7 cellular contexts compared by ENCODE assay signal in the genomic region with DNA sequence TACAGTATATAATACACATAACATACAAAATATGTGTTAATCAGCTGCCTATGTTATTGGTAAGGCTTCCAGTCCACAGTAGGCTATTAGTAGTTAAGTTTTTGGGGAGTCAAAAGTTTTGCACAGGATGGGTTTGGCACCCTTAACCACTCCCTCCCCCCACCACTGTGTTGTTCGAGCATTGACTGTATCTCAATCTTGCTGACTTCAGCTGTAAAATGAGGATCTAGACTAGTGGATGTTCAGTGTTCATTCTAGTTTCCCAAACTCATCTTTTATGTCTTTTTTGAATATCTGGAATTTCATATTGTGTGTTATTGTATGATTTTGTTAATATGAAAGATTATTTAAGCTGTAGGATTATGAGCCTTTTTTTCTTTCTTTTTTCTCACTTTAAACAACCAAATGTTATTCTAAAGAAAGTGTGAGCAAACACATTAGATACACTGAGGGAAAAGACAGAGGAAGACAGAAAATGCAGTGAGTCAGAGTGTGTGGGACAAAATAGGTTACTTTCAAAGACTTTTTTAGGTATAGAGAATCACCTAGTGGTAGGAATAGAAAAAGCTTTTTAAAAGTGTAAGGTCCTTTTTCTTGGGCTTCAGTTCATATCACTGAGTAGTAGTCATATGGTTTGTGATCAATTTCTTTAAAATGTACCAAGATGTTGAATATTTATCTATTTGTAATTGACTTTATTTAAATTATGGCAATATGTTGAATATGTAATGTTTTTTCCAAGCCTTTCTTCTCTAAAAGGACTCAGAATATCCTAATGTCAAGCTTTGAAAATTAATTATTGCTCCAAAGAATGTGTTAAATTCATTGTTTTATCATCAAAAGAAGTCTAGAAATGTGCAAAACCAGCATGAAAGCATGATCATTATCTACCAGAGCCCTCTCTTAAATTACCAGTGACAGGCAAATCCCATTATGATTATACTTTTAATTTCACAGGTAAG. TPM values are rescaled to one million over a fixed set of nuclear protein-coding genes. Genes with fewer than 3 reads are reported as not detected.
DNase-seq lines count a peak whose midpoint lies in the region; ATAC-seq and TF ChIP-seq lines count a peak whose summit lies in the region.

No MANE protein-coding gene starts in this region.

- POLR2A ChIA-PET in HEK293T (lab: Yijun Ruan, JAX) = interaction anchor here (1.0 kb wide), 1 partner anchor 253 kb away, joined by 5 read pairs; no protein-coding TSS in a partner anchor

- no peaks in the 10 kb centered on the region for H3K4me1 Mint-ChIP-seq in activated T-helper 17 cell treated with anti-CD3 and anti-CD28 coated beads, Interleukin-2, amount 50 U/mL, for 72 hours

- H3K9me3 ChIP-seq in upper lobe of left lung = no peaks in the 10 kb centered on the region

- ATAC-seq in activated T-helper 17 cell treated with anti-CD3 and anti-CD28 coated beads, Interleukin-2, amount 50 U/mL, for 72 hours (replicated peaks) = peak; percentile 83
- ATAC-seq in upper lobe of left lung (ENCODE audit: low FRiP score in 2 of 2) = peak in 1 of 2 donors; percentile 79

- H3K27ac ChIP-seq in upper lobe of left lung = no peak overlapping the region

- no peak overlapping the region for H3K4me3 ChIP-seq in upper lobe of left lung

- 47 to 59% methylated on average over 1 of the region's 1 CpG for WGBS in upper lobe of left lung, 2 donors

- H3K36me3 Mint-ChIP-seq in activated T-helper 17 cell treated with anti-CD3 and anti-CD28 coated beads, Interleukin-2, amount 50 U/mL, for 72 hours (ENCODE audit: low read depth) = no peaks in the 10 kb centered on the region

- TF ChIP-seq CTCF in GM12874 (IDR thresholded peaks at IDR 0.05; ENCODE audit: insufficient read depth, low read depth, low read length) = peak; percentile 40; the same call in 1 of the 2 replicates
- TF ChIP-seq CTCF in upper lobe of left lung (IDR thresholded peaks at IDR 0.05) = peak; percentile 39 to 65 (median 59)

- no peaks in the 10 kb centered on the region for H3K36me3 ChIP-seq in upper lobe of left lung

- H3K4me3 Mint-ChIP-seq in activated T-helper 17 cell treated with anti-CD3 and anti-CD28 coated beads, Interleukin-2, amount 50 U/mL, for 72 hours = no peak overlapping the region

- H3K27me3 ChIP-seq in upper lobe of left lung = no peaks in the 10 kb centered on the region

- no peak for TF ChIP-seq EP300 in upper lobe of left lung (IDR thresholded peaks at IDR 0.05)

- H3K4me1 ChIP-seq in upper lobe of left lung = no peaks in the 10 kb centered on the region

- H3K27me3 Mint-ChIP-seq in activated T-helper 17 cell treated with anti-CD3 and anti-CD28 coated beads, Interleukin-2, amount 50 U/mL, for 72 hours = peaks cover 17% of the 10 kb centered on the region

- H3K27ac Mint-ChIP-seq in activated T-helper 17 cell treated with anti-CD3 and anti-CD28 coated beads, Interleukin-2, amount 50 U/mL, for 72 hours = no peak overlapping the region

- DNase-seq in HEK293T (ENCODE audit: extremely low spot score) (peak; percentile 49), NCI-H146 (lab: John Stamatoyannopoulos, UW) (peak; percentile 15), inferior parietal cortex (ENCODE audit: extremely low spot score) (peak; percentile 48), upper lobe of left lung (no peak), GOT3 (lab: John Stamatoyannopoulos, UW) (no peak)

- H3K9me3 Mint-ChIP-seq in activated T-helper 17 cell treated with anti-CD3 and anti-CD28 coated beads, Interleukin-2, amount 50 U/mL, for 72 hours = no peaks in the 10 kb centered on the region

- no peak for TF ChIP-seq POLR2A in upper lobe of left lung (IDR thresholded peaks at IDR 0.05)

- CTCF ChIA-PET in HEK293T (lab: Yijun Ruan, JAX) = interaction anchor here (0.8 to 9.6 kb wide), 7 partner anchors 9 to 256 kb away, joined by 3 to 95 read pairs (median 3); no protein-coding TSS in a partner anchor

TF ChIP-seq in HEK293T, 16 proteins besides CTCF, POLR2A, EP300 and RAD21:
- TF ChIP-seq BHLHE40 (IDR thresholded peaks at IDR 0.05; ENCODE audit: borderline replicate concordance) (no peak), NFRKB (IDR thresholded peaks at IDR 0.05) (no peak), ZNF384 (IDR thresholded peaks at IDR 0.05) (no peak), SP1 (IDR thresholded peaks at IDR 0.05) (no peak; the same call in 1 of the 2 replicates), SUZ12 (IDR thresholded peaks at IDR 0.05) (no peak), PKNOX1 (IDR thresholded peaks at IDR 0.05) (no peak), CTBP1 (IDR thresholded peaks at IDR 0.05; ENCODE audit: borderline replicate concordance) (no peak), FOXA1 (IDR thresholded peaks at IDR 0.05) (no peak)

RNA-seq across cellular contexts. Expression of gene CENPF, which starts 17.9 kb away (rescaled TPM):
- total RNA-seq in activated T-helper 17 cell treated with anti-CD3 and anti-CD28 coated beads, Interleukin-2, amount 50 U/mL, for 72 hours = 10 to 100 TPM; 69.7 to 79.4 TPM
- total RNA-seq in upper lobe of left lung = 10 to 100 TPM in 1 of 6 donors, 1 to 10 TPM in 5; 1.0 to 12.1 (median 3.0) TPM

RNA-seq across cellular contexts. Expression of gene PTPN14, which starts 33.7 kb away (rescaled TPM):
- under 1 TPM; 0.66 to 0.89 TPM for total RNA-seq in activated T-helper 17 cell treated with anti-CD3 and anti-CD28 coated beads, Interleukin-2, amount 50 U/mL, for 72 hours
- 10 to 100 TPM; 15.4 to 42.9 (median 27.0) TPM for total RNA-seq in upper lobe of left lung

Comparison
In these comparisons a context has a peak if more than half of its experiments do, and no peak if none do; other contexts are left out.
1. DNase-seq: peak in HEK293T (single experiment), NCI-H146 (single experiment) and inferior parietal cortex (single experiment); none in upper lobe of left lung (0 of 2) and GOT3 (single experiment).
2. RNA of gene CENPF, which starts 17.9 kb away (total RNA-seq): 69.7 to 79.4 TPM in activated T-helper 17 cell treated with anti-CD3 and anti-CD28 coated beads, Interleukin-2, amount 50 U/mL, for 72 hours; 1.0 to 12.1 TPM in upper lobe of left lung; every median in the first group is over 4 times any median in the second.
3. RNA of gene PTPN14, which starts 33.7 kb away (total RNA-seq): 15.4 to 42.9 TPM in upper lobe of left lung; 0.66 to 0.89 TPM in activated T-helper 17 cell treated with anti-CD3 and anti-CD28 coated beads, Interleukin-2, amount 50 U/mL, for 72 hours; every median in the first group is over 4 times any median in the second.